ENCODE assay signal across 16 cellular contexts in genomic region chr2:128197059-128197458, GRCh38.
DNase-seq lines count a peak whose midpoint lies in the region; ATAC-seq and TF ChIP-seq lines count a peak whose summit lies in the region.
"Had no signal": no experiment of that assay in that cellular context is flagged by ENCODE, and none has a peak within 500 bp of the region (broad histone marks: within the 10 kb centered on the region; RNA-seq: fewer than 3 reads in every experiment).

No MANE protein-coding gene starts in this region.

- WGBS in IMR-90 (ENCODE audit: extremely low coverage in 2 of 2, insufficient read length in 1 of 2), 2 experiments = no CpG with 5 or more reads among the region's 8 CpGs

- H3K27me3 Mint-ChIP-seq in CD4-positive, alpha-beta T cell = no peaks in the 10 kb centered on the region
- H3K27me3 Mint-ChIP-seq in naive thymus-derived CD4-positive, alpha-beta T cell = no peaks in the 10 kb centered on the region
- H3K27me3 Mint-ChIP-seq: activated CD8-positive, alpha-beta memory T cell treated with anti-CD3 and anti-CD28 coated beads, Interleukin-2, amount 10 ng/mL, durations not matched to agents 7 days and 5 days; stimulated activated naive B cell treated with anti-CD40 and anti-IgM and Interleukin-4, amounts not matched to agents 10 μg/mL and 1 μg/mL and 100 μg/mL, for 72 hours had no signal

- H3K27ac ChIP-seq in CD4-positive, alpha-beta T cell (ENCODE audit: low read depth, low read length) = no peak overlapping the region
- H3K27ac ChIP-seq in IMR-90 (ENCODE audit: insufficient read depth, low read length) = no peak overlapping the region
- H3K27ac ChIP-seq in naive thymus-derived CD4-positive, alpha-beta T cell (ENCODE audit: low read depth, low read length) = no peak overlapping the region
- H3K27ac ChIP-seq: neutrophil, PC-9, tibial nerve had no signal

- H2BK20ac ChIP-seq in IMR-90 (ENCODE audit: low read depth, low read length) = no peak overlapping the region

- peaks cover 41% of the 10 kb centered on the region for H3K4me1 Mint-ChIP-seq in CD4-positive, alpha-beta T cell (ENCODE audit: low read depth)
- H3K4me1 Mint-ChIP-seq in naive thymus-derived CD4-positive, alpha-beta T cell = peaks cover 24 to 41% (median 30%) of the 10 kb centered on the region in 7 donors

- 0 out of 2 replicates have a peak overlapping the region, but pooled peaks have one; percentile 16 for H2BK120ac ChIP-seq in IMR-90 (ENCODE audit: low read depth, low read length)

- no TSS peak for BruUV-seq in IMR-90 (replicated peaks; lab: Mats Ljungman, UMichigan)

- in situ Hi-C loops in IMR-90 (cut with MboI; ENCODE audit: low sequenced_read_pairs) = no loop called here

- no peak overlapping the region for H3K4me3 ChIP-seq in IMR-90 (ENCODE audit: insufficient read depth, low read depth, low read length)
- H3K4me3 ChIP-seq in naive thymus-derived CD4-positive, alpha-beta T cell (ENCODE audit: low read length) = no peak overlapping the region
- H3K4me3 ChIP-seq: PC-9, tibial nerve had no signal

- peak overlapping the region; percentile 43; the same call in 1 of the 2 replicates for H4K5ac ChIP-seq in IMR-90 (ENCODE audit: low read depth, low read length)

- no peak overlapping the region for H3K4me3 Mint-ChIP-seq in CD4-positive, alpha-beta T cell
- H3K4me3 Mint-ChIP-seq in naive thymus-derived CD4-positive, alpha-beta T cell = peak overlapping the region in 5 of 10 donors; percentile 28 to 66 (median 58)
- H3K4me3 Mint-ChIP-seq: activated CD8-positive, alpha-beta memory T cell treated with anti-CD3 and anti-CD28 coated beads, Interleukin-2, amount 10 ng/mL, durations not matched to agents 7 days and 5 days; stimulated activated naive B cell treated with anti-CD40 and anti-IgM and Interleukin-4, amounts not matched to agents 10 μg/mL and 1 μg/mL and 100 μg/mL, for 72 hours had no signal

- H3K9me3 ChIP-seq in CD4-positive, alpha-beta T cell (ENCODE audit: control insufficient read depth, low read length) = no peaks in the 10 kb centered on the region
- H3K9me3 ChIP-seq in IMR-90 (ENCODE audit: control insufficient read depth, insufficient read depth, low read length) = no peaks in the 10 kb centered on the region
- H3K9me3 ChIP-seq in naive thymus-derived CD4-positive, alpha-beta T cell (ENCODE audit: control insufficient read depth in 2 of 3, low read length in 3 of 3) = no peaks in the 10 kb centered on the region
- H3K9me3 ChIP-seq: neutrophil, tibial nerve had no signal

- no peak overlapping the region for H2AFZ ChIP-seq in IMR-90 (replicated peaks; ENCODE audit: low read length, poor library complexity)
- H2AFZ ChIP-seq: PC-9 had no signal

- no peaks in the 10 kb centered on the region for H3K27me3 ChIP-seq in CD4-positive, alpha-beta T cell (ENCODE audit: control insufficient read depth, insufficient read depth, low read length)
- H3K27me3 ChIP-seq in IMR-90 (ENCODE audit: control insufficient read depth, insufficient read depth, low read length) = no peaks in the 10 kb centered on the region
- no peaks in the 10 kb centered on the region for H3K27me3 ChIP-seq in naive thymus-derived CD4-positive, alpha-beta T cell (ENCODE audit: control insufficient read depth in 2 of 2, insufficient read depth in 2 of 2, low read length in 2 of 2)
- H3K27me3 ChIP-seq: neutrophil, tibial nerve had no signal

- no peaks in the 10 kb centered on the region for H4K20me1 ChIP-seq in IMR-90 (ENCODE audit: insufficient read depth, low read length)

- peak overlapping the region; percentile 61 for H3K27ac Mint-ChIP-seq in CD4-positive, alpha-beta T cell
- peak overlapping the region in 6 of 9 donors; percentile 29 to 88 (median 48) for H3K27ac Mint-ChIP-seq in naive thymus-derived CD4-positive, alpha-beta T cell

- H2BK5ac ChIP-seq in IMR-90 (ENCODE audit: low read depth, low read length, poor library complexity, severe bottlenecking) = no peak overlapping the region

- DNase-seq in CD4-positive, alpha-beta T cell = no peak
- DNase-seq in IMR-90 (no peak), SK-N-DZ (ENCODE audit: low spot score) (no peak)
- peak; percentile 6 for DNase-seq in central memory CD4-positive, alpha-beta T cell
- peak in 2 of 9 donors; percentile 5 to 9 for DNase-seq in naive thymus-derived CD4-positive, alpha-beta T cell
- DNase-seq: activated CD4-positive, alpha-beta T cell treated with anti-CD3 and anti-CD28 coated beads for 1 hour; activated CD8-positive, alpha-beta memory T cell treated with anti-CD3 and anti-CD28 coated beads, Interleukin-2, amount 10 ng/mL, durations not matched to agents 7 days and 5 days; DMS79; midbrain; PC-9; SHP77 had no signal

- H3K14ac ChIP-seq in IMR-90 (replicated peaks; ENCODE audit: low read depth, low read length) = peak overlapping the region; percentile 21; the same call in 1 of the 2 replicates

- peaks cover 4% of the 10 kb centered on the region; the same call in 1 of the 2 replicates for H3K9me1 ChIP-seq in IMR-90 (ENCODE audit: insufficient read depth, low read length)

- peak overlapping the region; percentile 63; the same call in 1 of the 2 replicates for H3K4me2 ChIP-seq in IMR-90 (ENCODE audit: low read depth, low read length)
- H3K4me2 ChIP-seq: PC-9 had no signal

- H4K91ac ChIP-seq in IMR-90 (ENCODE audit: insufficient read depth, low read depth, low read length) = no peak overlapping the region

- no peak for TF ChIP-seq POLR2A in IMR-90 (IDR thresholded peaks at IDR 0.05; ENCODE audit: low read depth, low read length)

- peak overlapping the region; percentile 13 for H2AK5ac ChIP-seq in IMR-90 (ENCODE audit: low read depth, low read length)

- H3K4me1 ChIP-seq in IMR-90 (ENCODE audit: control insufficient read depth, insufficient read depth, low read length) = peaks cover 7% of the 10 kb centered on the region
- H3K4me1 ChIP-seq in naive thymus-derived CD4-positive, alpha-beta T cell (ENCODE audit: control insufficient read depth in 2 of 2, insufficient read depth in 2 of 2, low read length in 2 of 2) = peaks cover 3 to 22% of the 10 kb centered on the region in 2 donors
- H3K4me1 ChIP-seq: tibial nerve had no signal

- H4K8ac ChIP-seq in IMR-90 (ENCODE audit: low read depth in 2 of 2, low read length in 2 of 2) = no peak overlapping the region

- peak overlapping the region; percentile 17; the same call in 1 of the 3 replicates for H2BK15ac ChIP-seq in IMR-90 (ENCODE audit: low read depth, low read length)

- dilution Hi-C loops in IMR-90 (cut with HindIII; ENCODE audit: low sequenced_read_pairs, unreplicated experiment) = no loop called here

- no peaks in the 10 kb centered on the region for H3K36me3 ChIP-seq in IMR-90 (ENCODE audit: control insufficient read depth, insufficient read depth, low read length)
- H3K36me3 ChIP-seq in naive thymus-derived CD4-positive, alpha-beta T cell (ENCODE audit: control insufficient read depth in 2 of 3, insufficient read depth in 3 of 3, low read length in 3 of 3) = peaks cover 0 to under 1% (median 0%) of the 10 kb centered on the region in 3 experiments

- peaks cover 0 to 4% of the 10 kb centered on the region in 2 experiments; a peak in 1 of 4 replicates for H3K79me1 ChIP-seq in IMR-90 (ENCODE audit: low read depth in 1 of 2, low read length in 2 of 2)

- CTCF ChIA-PET in CD4-positive, alpha-beta T cell (lab: Charles Lee) = no interaction called here
- CTCF ChIA-PET in IMR-90 (lab: Yijun Ruan, JAX) = no interaction called here
- CTCF ChIA-PET in naive thymus-derived CD4-positive, alpha-beta T cell (lab: Charles Lee) = no interaction called here

- intact Hi-C loops in CD4-positive, alpha-beta T cell (cut with DNase I, micrococcal nuclease) = no loop called here
- intact Hi-C loops in IMR-90 (cut with micrococcal nuclease) = no loop called here
- intact Hi-C loops in naive thymus-derived CD4-positive, alpha-beta T cell (cut with micrococcal nuclease) = loop anchor here in 1 of 2 donors (2.0 kb wide), 1 partner anchor 36 kb away; no protein-coding TSS in a partner anchor

- H3K4ac ChIP-seq in IMR-90 (ENCODE audit: low read depth, low read length) = no peak overlapping the region

- peak; percentile 37 for ATAC-seq in CD4-positive, alpha-beta T cell (ENCODE audit: poor library complexity)
- ATAC-seq in IMR-90 (ENCODE audit: low read depth) = no peak
- no peak for ATAC-seq in naive thymus-derived CD4-positive, alpha-beta T cell
- no peak for ATAC-seq in HG03342 (IDR thresholded peaks at IDR 0.05; ENCODE audit: unreplicated experiment)
- no peak for ATAC-seq in GM19395 (IDR thresholded peaks at IDR 0.05; ENCODE audit: unreplicated experiment)
- ATAC-seq: activated CD8-positive, alpha-beta memory T cell treated with anti-CD3 and anti-CD28 coated beads, Interleukin-2, amount 10 ng/mL, durations not matched to agents 7 days and 5 days had no signal

- TF ChIP-seq CTCF in CD4-positive, alpha-beta T cell (IDR thresholded peaks at IDR 0.05) = no peak
- TF ChIP-seq CTCF in IMR-90 (conservative IDR thresholded peaks at IDR 0.05; ENCODE audit: low read depth, low read length) = no peak

- no peak overlapping the region for H3K56ac ChIP-seq in IMR-90 (ENCODE audit: extremely low read depth, insufficient read depth, low read length)

- no peak overlapping the region for H2AK9ac ChIP-seq in IMR-90 (replicated peaks; ENCODE audit: low read depth, low read length, poor library complexity)

- no peak for TF ChIP-seq RAD21 in IMR-90 (IDR thresholded peaks at IDR 0.05; ENCODE audit: low read length)

- peaks cover 8% of the 10 kb centered on the region for H3K36me3 Mint-ChIP-seq in CD4-positive, alpha-beta T cell (ENCODE audit: low read depth)
- H3K36me3 Mint-ChIP-seq in naive thymus-derived CD4-positive, alpha-beta T cell = peaks cover 6 to 13% (median 10%) of the 10 kb centered on the region in 5 donors

- H3K9ac ChIP-seq in IMR-90 (ENCODE audit: low read depth, low read length) = peak overlapping the region; percentile 1; the same call in 1 of the 2 replicates

- H3K18ac ChIP-seq in IMR-90 (ENCODE audit: low read depth, low read length) = no peak overlapping the region

- peak overlapping the region; percentile 49 for H3K23ac ChIP-seq in IMR-90 (ENCODE audit: low read depth, low read length)

- no peaks in the 10 kb centered on the region for H3K9me3 Mint-ChIP-seq in CD4-positive, alpha-beta T cell
- H3K9me3 Mint-ChIP-seq in naive thymus-derived CD4-positive, alpha-beta T cell = peaks cover 0 to 1% (median 0%) of the 10 kb centered on the region in 11 donors
- H3K9me3 Mint-ChIP-seq: stimulated activated naive B cell treated with anti-CD40 and anti-IgM and Interleukin-4, amounts not matched to agents 10 μg/mL and 1 μg/mL and 100 μg/mL, for 72 hours had no signal

- POLR2A ChIA-PET in CD4-positive, alpha-beta T cell (lab: Charles Lee) = no interaction called here
- POLR2A ChIA-PET in IMR-90 (lab: Charles Lee; ENCODE audit: unreplicated experiment) = no interaction called here
- POLR2A ChIA-PET in naive thymus-derived CD4-positive, alpha-beta T cell (lab: Charles Lee) = no interaction called here

TF ChIP-seq in IMR-90, 13 proteins besides CTCF, POLR2A, EP300 and RAD21 (continues in another document):
- no peak for TF ChIP-seq USF2 (IDR thresholded peaks at IDR 0.05; ENCODE audit: low read depth, low read length)
